8 cellular contexts compared by ENCODE assay signal in the genomic region with DNA sequence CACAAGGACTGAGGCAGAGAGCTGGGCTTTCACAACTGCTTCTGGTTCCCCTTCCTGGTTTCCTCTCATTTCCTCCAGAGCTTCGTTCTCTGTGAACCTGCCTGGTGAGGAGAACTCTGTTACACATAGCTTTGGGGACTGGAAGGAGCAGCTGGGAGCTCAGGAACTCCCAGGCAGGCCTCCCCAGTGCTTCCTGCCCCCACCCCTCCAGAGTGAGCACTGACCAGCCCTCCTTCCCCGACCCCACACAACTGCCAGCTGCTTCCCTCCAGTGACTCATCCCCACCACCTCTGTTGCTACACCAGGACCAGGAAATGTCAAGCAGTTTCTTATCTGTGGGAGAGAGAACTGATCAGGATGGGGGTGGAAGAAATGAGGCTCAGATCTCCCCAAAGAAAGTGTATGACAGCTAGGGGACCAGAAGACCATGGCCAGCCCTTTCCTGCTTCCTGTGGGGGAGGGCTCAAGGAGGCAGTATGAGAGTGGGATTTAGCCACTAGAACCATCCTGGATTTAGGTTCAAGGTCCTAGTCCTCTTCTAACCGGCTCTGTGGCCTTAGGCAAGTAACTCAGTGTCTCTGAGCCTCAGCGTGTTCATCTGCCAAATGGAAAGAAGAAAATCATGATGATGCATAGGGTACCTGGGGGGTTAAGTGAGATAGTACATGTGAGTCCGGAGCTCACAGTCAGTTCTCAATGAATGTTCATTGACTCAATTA. TPM values are rescaled to one million over a fixed set of nuclear protein-coding genes. Genes with fewer than 3 reads are reported as not detected.
DNase-seq lines count a peak whose midpoint lies in the region; ATAC-seq and TF ChIP-seq lines count a peak whose summit lies in the region.

No MANE protein-coding gene starts in this region.

- H3K27ac ChIP-seq in mesodermal cell (ENCODE audit: low read depth, low read length, severe bottlenecking), result peak overlapping the region; percentile 74

- H3K27me3 Mint-ChIP-seq in chondrocyte (ENCODE audit: low read depth), result peaks cover 4% of the 10 kb centered on the region

- TF ChIP-seq POLR2A in NB4 (IDR thresholded peaks at IDR 0.05; ENCODE audit: extremely low read depth, insufficient read length), result no peak

- WGBS in mesodermal cell (ENCODE audit: insufficient coverage in 2 of 2), 2 experiments, result 44 to 55% methylated on average over 4 of the region's 5 CpGs

- H3K9me3 Mint-ChIP-seq in chondrocyte (ENCODE audit: low read depth), result no peaks in the 10 kb centered on the region

- no peaks in the 10 kb centered on the region for H3K9me3 ChIP-seq in mesodermal cell (ENCODE audit: control insufficient read depth, low read length)

- no peaks in the 10 kb centered on the region for H3K36me3 ChIP-seq in mesodermal cell (ENCODE audit: control insufficient read depth, insufficient read depth, low read length)

- H3K4me1 Mint-ChIP-seq in chondrocyte (ENCODE audit: low read depth), result peaks cover 16% of the 10 kb centered on the region

- no peaks in the 10 kb centered on the region for H3K36me3 Mint-ChIP-seq in chondrocyte (ENCODE audit: low read depth)

- no peak overlapping the region for H3K4me3 ChIP-seq in NB4 (ENCODE audit: low read depth, low read length)
- H3K4me3 ChIP-seq in mesodermal cell (ENCODE audit: extremely low read depth, insufficient read depth, low read length, poor library complexity, severe bottlenecking), result no peak overlapping the region

- peaks cover 69% of the 10 kb centered on the region for H3K4me1 ChIP-seq in mesodermal cell (ENCODE audit: control insufficient read depth, insufficient read depth, low read length, poor library complexity, severe bottlenecking)

- no peak for ATAC-seq in GM18511 (IDR thresholded peaks at IDR 0.05; ENCODE audit: unreplicated experiment)
- ATAC-seq in HG02840 (IDR thresholded peaks at IDR 0.05; ENCODE audit: low FRiP score, unreplicated experiment), result no peak
- no peak for ATAC-seq in HG03159 (IDR thresholded peaks at IDR 0.05; ENCODE audit: unreplicated experiment)
- no peak for ATAC-seq in GM21825 (IDR thresholded peaks at IDR 0.05; ENCODE audit: unreplicated experiment)

- no peak overlapping the region for H3K4me3 Mint-ChIP-seq in chondrocyte (ENCODE audit: unreplicated experiment)

- DNase-seq in DMS 273 treated with DMSO at 0.1 percent for 48 hours (lab: John Stamatoyannopoulos, UW) (peak; percentile 68), NB4 (ENCODE audit: low read depth) (peak; percentile 97), chondrocyte (ENCODE audit: low spot score) (no peak)

- peak overlapping the region; percentile 73 for H3K27ac Mint-ChIP-seq in chondrocyte (ENCODE audit: unreplicated experiment)

- TF ChIP-seq CTCF in NB4 (IDR thresholded peaks at IDR 0.05; ENCODE audit: low read depth, low read length) (no peak), chondrocyte (IDR thresholded peaks at IDR 0.05) (no peak)

RNA-seq across cellular contexts. Expression of a gene that starts 4.5 kb away (rescaled TPM):
- total RNA-seq in chondrocyte, result 50.1 to 97.5 TPM (median 96.9 TPM) in 3 replicates
- polyA plus RNA-seq in mesodermal cell (2013, experiment 1 of 2), result 155 TPM
- polyA plus RNA-seq in mesodermal cell (2013, experiment 2 of 2), result 115 TPM
